16 cellular contexts compared by ENCODE assay signal in genomic region chr12:116529048-116529447, GRCh38. TPM values are rescaled to one million over a fixed set of nuclear protein-coding genes. Genes with fewer than 3 reads are reported as not detected.
A peak's percentile ranks its signal among the peaks of the same experiment; 100 is the strongest.
DNase-seq lines count a peak whose midpoint lies in the region; ATAC-seq, FAIRE-seq and TF ChIP-seq lines count a peak whose summit lies in the region.
"Had no signal": no experiment of that assay in that cellular context is flagged by ENCODE, and none has a peak within 500 bp of the region (broad histone marks: within the 10 kb centered on the region; RNA-seq: fewer than 3 reads in every experiment).

No MANE protein-coding gene starts in this region.

- TF ChIP-seq CTCF in astrocyte of the spinal cord (IDR thresholded peaks at IDR 0.05; ENCODE audit: low read depth, low read length) (no peak), mesothelial cell of epicardium (IDR thresholded peaks at IDR 0.05; ENCODE audit: unreplicated experiment) (no peak), kidney (IDR thresholded peaks at IDR 0.05; ENCODE audit: borderline replicate concordance, extremely low read depth, insufficient read depth) (no peak)

- H3K9me3 ChIP-seq in kidney (ENCODE audit: control insufficient read depth in 1 of 2, low read length in 2 of 2), result no peaks in the 10 kb centered on the region
- H3K9me3 ChIP-seq: BLaER1, gastrocnemius medialis had no signal

- ATAC-seq in HG03457 (IDR thresholded peaks at IDR 0.05; ENCODE audit: unreplicated experiment), result no peak
- ATAC-seq in activated T-cell treated with anti-CD3 and anti-CD28 coated beads, Interleukin-2, amount 50 U/mL, for 4 hours, result no peak
- ATAC-seq: gastrocnemius medialis, GM23338, SK-N-SH treated with all-trans-retinoic acid at 6 μM for 48 hours had no signal

- DNase-seq in HuH-7.5 (ENCODE audit: low spot score), result peak; percentile 60
- DNase-seq in astrocyte of the spinal cord (ENCODE audit: low read depth, low spot score), result peak; percentile 47
- DNase-seq in mesothelial cell of epicardium (ENCODE audit: low spot score in 2 of 2, unreplicated experiment in 2 of 2), result no peak
- no peak for DNase-seq in kidney
- DNase-seq in activated T-cell treated with anti-CD3 and anti-CD28 coated beads, Interleukin-2, amount 50 U/mL, for 4 hours, result no peak
- DNase-seq in NCI-H2227 (lab: John Stamatoyannopoulos, UW; ENCODE audit: unreplicated experiment), result no peak
- DNase-seq: activated gamma-delta T cell; gastrocnemius medialis; KG1; stimulated activated CD4-positive, alpha-beta T cell treated with anti-CD3 and anti-CD28 coated beads, Interleukin-4, amount 100 ng/mL, for 1 hour had no signal

- H3K4me1 ChIP-seq in ACC112 (ENCODE audit: control insufficient read depth, insufficient read depth, low read length, unreplicated experiment) (peaks cover 34% of the 10 kb centered on the region), kidney (ENCODE audit: control insufficient read depth in 1 of 2, insufficient read depth in 1 of 2, low read depth in 1 of 2, low read length in 2 of 2) (peaks cover 0 to 4% of the 10 kb centered on the region in 2 donors)

- H3K4me3 ChIP-seq in ACC112 (ENCODE audit: low read depth, low read length), result no peak overlapping the region
- no peak overlapping the region for H3K4me3 ChIP-seq in astrocyte of the spinal cord (ENCODE audit: low read depth, low read length)
- no peak overlapping the region for H3K4me3 ChIP-seq in kidney (ENCODE audit: low read length in 2 of 2)
- H3K4me3 ChIP-seq: BLaER1, gastrocnemius medialis, GM23338 had no signal

- H3K27ac Mint-ChIP-seq in mesothelial cell of epicardium, result peak overlapping the region; percentile 57
- H3K27ac Mint-ChIP-seq: GM23338 had no signal

- in situ Hi-C loops in astrocyte of the spinal cord (cut with HindIII; ENCODE audit: low sequenced_read_pairs), result no loop called here

- peaks cover 43% of the 10 kb centered on the region for H3K4me1 Mint-ChIP-seq in mesothelial cell of epicardium
- H3K4me1 Mint-ChIP-seq in activated T-cell treated with anti-CD3 and anti-CD28 coated beads, Interleukin-2, amount 50 U/mL, for 4 hours (ENCODE audit: low read depth), result peaks cover 13% of the 10 kb centered on the region

- no peaks in the 10 kb centered on the region for H3K27me3 Mint-ChIP-seq in mesothelial cell of epicardium (ENCODE audit: low read depth)
- H3K27me3 Mint-ChIP-seq in activated T-cell treated with anti-CD3 and anti-CD28 coated beads, Interleukin-2, amount 50 U/mL, for 4 hours (ENCODE audit: low read depth), result peaks cover 3% of the 10 kb centered on the region

- no peaks in the 10 kb centered on the region for H3K36me3 ChIP-seq in ACC112 (ENCODE audit: insufficient read depth, low read length)
- no peaks in the 10 kb centered on the region for H3K36me3 ChIP-seq in kidney (ENCODE audit: control insufficient read depth in 1 of 2, insufficient read depth in 2 of 2, low read length in 2 of 2)
- H3K36me3 ChIP-seq: BLaER1, gastrocnemius medialis had no signal

- no peaks in the 10 kb centered on the region for H3K36me3 Mint-ChIP-seq in mesothelial cell of epicardium
- no peaks in the 10 kb centered on the region for H3K36me3 Mint-ChIP-seq in activated T-cell treated with anti-CD3 and anti-CD28 coated beads, Interleukin-2, amount 50 U/mL, for 4 hours (ENCODE audit: insufficient read depth)

- H3K9ac ChIP-seq in kidney (ENCODE audit: low read length in 2 of 2), result no peak overlapping the region
- H3K9ac ChIP-seq: BLaER1 had no signal

- H2AFZ ChIP-seq in ACC112 (ENCODE audit: low read length, unreplicated experiment), result peak overlapping the region; percentile 46
- H2AFZ ChIP-seq: GM23338 had no signal

- H3K79me2 ChIP-seq in ACC112 (ENCODE audit: control insufficient read depth, insufficient read depth, low read length, unreplicated experiment), result no peaks in the 10 kb centered on the region

- no peak for FAIRE-seq in kidney (lab: Jason Lieb, UNC)

- H3K9me3 Mint-ChIP-seq in mesothelial cell of epicardium, result peaks cover 9% of the 10 kb centered on the region
- no peaks in the 10 kb centered on the region for H3K9me3 Mint-ChIP-seq in activated T-cell treated with anti-CD3 and anti-CD28 coated beads, Interleukin-2, amount 50 U/mL, for 4 hours
- H3K9me3 Mint-ChIP-seq: GM23338 had no signal

- no peaks in the 10 kb centered on the region for H3K27me3 ChIP-seq in ACC112 (ENCODE audit: insufficient read depth, low read length)
- H3K27me3 ChIP-seq: BLaER1, gastrocnemius medialis had no signal

- H3K27ac ChIP-seq in ACC112 (ENCODE audit: low read depth, low read length) (peak overlapping the region; percentile 56; the same call in 1 of the 2 replicates), kidney (ENCODE audit: low read depth in 2 of 2, low read length in 2 of 2) (no peak overlapping the region)
- H3K27ac ChIP-seq: BLaER1, gastrocnemius medialis had no signal

- intact Hi-C loops in kidney (cut with DNase I), result no loop called here

- H3K4me3 Mint-ChIP-seq in mesothelial cell of epicardium, result no peak overlapping the region
- no peak overlapping the region for H3K4me3 Mint-ChIP-seq in activated T-cell treated with anti-CD3 and anti-CD28 coated beads, Interleukin-2, amount 50 U/mL, for 4 hours
- H3K4me3 Mint-ChIP-seq: GM23338 had no signal

RNA-seq across cellular contexts. Expression of gene MAP1LC3B2, which starts 30.1 kb away (rescaled TPM):
- 4.5 to 7.1 TPM (median 5.4 TPM) in 3 replicates for total RNA-seq in mesothelial cell of epicardium
- total RNA-seq in kidney, result 2.1 TPM
- polyA plus RNA-seq in kidney (ENCODE audit: insufficient read depth, low read depth, low replicate concordance), result 4.5 TPM
- 1 to 10 TPM in 2 of 3 donors, not detected in 1; 1.1 to 1.5 TPM for total RNA-seq in activated T-cell treated with anti-CD3 and anti-CD28 coated beads, Interleukin-2, amount 50 U/mL, for 4 hours
- total RNA-seq: liver had no signal

Comparison
In these comparisons a context has a peak if more than half of its experiments do, and no peak if none do; other contexts are left out.
1. DNase-seq: peak in HuH-7.5 (single experiment) and astrocyte of the spinal cord (single experiment); none in mesothelial cell of epicardium (0 of 2), kidney (single experiment), activated T-cell treated with anti-CD3 and anti-CD28 coated beads, Interleukin-2, amount 50 U/mL, for 4 hours (single experiment) and NCI-H2227 (single experiment).